9 cellular contexts compared by ENCODE assay signal in the genomic region with DNA sequence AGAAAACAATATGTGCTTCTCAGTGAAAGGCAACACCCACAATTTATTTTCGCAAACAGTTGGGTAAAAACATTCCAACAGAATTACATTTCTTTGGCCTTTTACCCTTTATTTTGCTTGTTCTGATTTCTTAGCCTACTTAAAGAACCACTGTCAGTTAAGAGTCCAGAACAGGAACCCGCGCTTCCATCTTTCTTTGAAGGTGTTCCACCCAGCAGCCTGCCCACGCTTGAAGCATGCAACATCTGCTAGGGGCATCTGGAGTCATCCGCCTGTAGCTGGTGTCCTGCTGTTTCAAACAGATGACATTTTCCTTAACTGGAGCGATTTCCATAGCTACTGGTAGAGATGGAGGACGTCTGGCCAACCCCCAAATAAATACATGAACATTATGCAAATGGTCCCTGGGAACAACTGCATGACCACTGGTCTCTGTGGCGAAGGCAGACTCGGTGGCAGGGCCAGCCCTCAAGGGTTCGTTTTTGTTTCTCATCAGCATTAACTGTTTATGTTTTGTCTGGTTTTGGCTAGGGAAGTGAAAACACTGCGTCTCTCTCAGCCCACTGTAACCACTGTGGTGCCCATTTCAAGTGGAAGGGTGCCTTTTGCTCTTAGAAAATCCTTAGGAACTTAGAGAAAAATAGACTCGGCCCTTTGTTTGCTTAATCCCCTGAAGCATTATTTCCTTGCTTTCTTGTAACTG. TPM values are rescaled to one million over a fixed set of nuclear protein-coding genes. Genes with fewer than 3 reads are reported as not detected.
DNase-seq lines count a peak whose midpoint lies in the region; ATAC-seq and TF ChIP-seq lines count a peak whose summit lies in the region.
"Had no signal": no experiment of that assay in that cellular context is flagged by ENCODE, and none has a peak within 500 bp of the region (broad histone marks: within the 10 kb centered on the region; RNA-seq: fewer than 3 reads in every experiment).

No MANE protein-coding gene starts in this region.

- H3K4me2 ChIP-seq in hepatocyte, result no peak overlapping the region

- H3K36me3 Mint-ChIP-seq in activated T-cell treated with anti-CD3 and anti-CD28 coated beads, Interleukin-2, amount 50 U/mL, for 72 hours (ENCODE audit: insufficient read depth in 2 of 2), result peaks cover 0 to 1% of the 10 kb centered on the region in 2 donors
- H3K36me3 Mint-ChIP-seq: stimulated activated effector memory CD8-positive, alpha-beta T cell treated with anti-CD3 and anti-CD28 coated beads, Interleukin-12 subunit alpha, Interleukin-12 subunit beta, amount 100 ng/mL, for 72 hours had no signal

- H3K79me2 ChIP-seq in hepatocyte, result no peaks in the 10 kb centered on the region

- H3K27me3 Mint-ChIP-seq in activated T-cell treated with anti-CD3 and anti-CD28 coated beads, Interleukin-2, amount 50 U/mL, for 72 hours (ENCODE audit: low read depth), result peaks cover 35% of the 10 kb centered on the region

- peak; percentile 50 for DNase-seq in EH (ENCODE audit: low read depth)
- peak; percentile 80 for DNase-seq in NCI-H1694 treated with DMSO at 0.1 percent for 48 hours (lab: John Stamatoyannopoulos, UW)
- DNase-seq in hepatocyte (ENCODE audit: low spot score), result no peak
- no peak for DNase-seq in activated T-cell treated with anti-CD3 and anti-CD28 coated beads, Interleukin-2, amount 50 U/mL, for 72 hours
- no peak for DNase-seq in T-helper 1 cell
- no peak for DNase-seq in Ammon's horn (ENCODE audit: low spot score)
- no peak for DNase-seq in NCI-H2029 (lab: John Stamatoyannopoulos, UW)

- peaks cover 8% of the 10 kb centered on the region for H3K4me1 ChIP-seq in hepatocyte (ENCODE audit: insufficient read depth)

- H3K9me3 Mint-ChIP-seq in activated T-cell treated with anti-CD3 and anti-CD28 coated beads, Interleukin-2, amount 50 U/mL, for 72 hours, result no peaks in the 10 kb centered on the region
- H3K9me3 Mint-ChIP-seq: stimulated activated effector memory CD8-positive, alpha-beta T cell treated with anti-CD3 and anti-CD28 coated beads, Interleukin-12 subunit alpha, Interleukin-12 subunit beta, amount 100 ng/mL, for 72 hours had no signal

- H3K9me3 ChIP-seq in hepatocyte (ENCODE audit: low read depth), result no peaks in the 10 kb centered on the region

- H3K27ac ChIP-seq in hepatocyte, result peak overlapping the region; percentile 70

- no peak overlapping the region for H3K4me3 Mint-ChIP-seq in activated T-cell treated with anti-CD3 and anti-CD28 coated beads, Interleukin-2, amount 50 U/mL, for 72 hours
- H3K4me3 Mint-ChIP-seq: stimulated activated effector memory CD8-positive, alpha-beta T cell treated with anti-CD3 and anti-CD28 coated beads, Interleukin-12 subunit alpha, Interleukin-12 subunit beta, amount 100 ng/mL, for 72 hours had no signal

- H4K20me1 ChIP-seq in hepatocyte (ENCODE audit: insufficient read depth, poor library complexity, severe bottlenecking), result no peaks in the 10 kb centered on the region

- no peaks in the 10 kb centered on the region for H3K9me2 ChIP-seq in hepatocyte (replicated peaks; ENCODE audit: insufficient read depth)

- H3K4me1 Mint-ChIP-seq in activated T-cell treated with anti-CD3 and anti-CD28 coated beads, Interleukin-2, amount 50 U/mL, for 72 hours (ENCODE audit: low read depth), result no peaks in the 10 kb centered on the region

- WGBS in hepatocyte (ENCODE audit: low lambda C conversion rate, missing lambda C conversion rate), result 82% methylated on average over 12 of the region's 12 CpGs

- ATAC-seq in GM21619 (IDR thresholded peaks at IDR 0.05; ENCODE audit: unreplicated experiment), result peak; percentile 88
- no peak for ATAC-seq in activated T-cell treated with anti-CD3 and anti-CD28 coated beads, Interleukin-2, amount 50 U/mL, for 72 hours (replicated peaks in 1 of 2)

- no peaks in the 10 kb centered on the region for H3K27me3 ChIP-seq in hepatocyte

- no peak overlapping the region for H2AFZ ChIP-seq in hepatocyte

- H3K4me3 ChIP-seq in hepatocyte, result no peak overlapping the region

- no peak overlapping the region for H3K27ac Mint-ChIP-seq in activated T-cell treated with anti-CD3 and anti-CD28 coated beads, Interleukin-2, amount 50 U/mL, for 72 hours
- H3K27ac Mint-ChIP-seq: stimulated activated effector memory CD8-positive, alpha-beta T cell treated with anti-CD3 and anti-CD28 coated beads, Interleukin-12 subunit alpha, Interleukin-12 subunit beta, amount 100 ng/mL, for 72 hours had no signal

- TF ChIP-seq CTCF in hepatocyte (IDR thresholded peaks at IDR 0.05; ENCODE audit: poor library complexity), result no peak

- no peaks in the 10 kb centered on the region for H3K36me3 ChIP-seq in hepatocyte (replicated peaks; ENCODE audit: insufficient read depth, low read depth)

RNA-seq across cellular contexts. Expression of a gene that starts 51.6 kb away (rescaled TPM):
- total RNA-seq in hepatocyte, result 18.9 and 19.1 TPM in 2 replicates
- polyA plus RNA-seq in hepatocyte, result 8.4 and 14.1 TPM in 2 replicates
- total RNA-seq in activated T-cell treated with anti-CD3 and anti-CD28 coated beads, Interleukin-2, amount 50 U/mL, for 72 hours, result under 1 TPM in 1 of 2 donors, not detected in 1; 0.14 TPM

Comparison
In these comparisons a context has a peak if more than half of its experiments do, and no peak if none do; other contexts are left out.
1. DNase-seq: peak in EH (single experiment) and NCI-H1694 treated with DMSO at 0.1 percent for 48 hours (single experiment); none in hepatocyte (single experiment), activated T-cell treated with anti-CD3 and anti-CD28 coated beads, Interleukin-2, amount 50 U/mL, for 72 hours (0 of 2), T-helper 1 cell (0 of 5), Ammon's horn (single experiment) and NCI-H2029 (single experiment).
2. RNA of a gene that starts 51.6 kb away (total RNA-seq): 18.9 to 19.1 TPM in hepatocyte; 0.14 TPM in activated T-cell treated with anti-CD3 and anti-CD28 coated beads, Interleukin-2, amount 50 U/mL, for 72 hours; every median in the first group is over 10 times any median in the second.